ENCODE assay signal across 7 cellular contexts in genomic region chr17:40113961-40114272, GRCh38. TPM values are rescaled to one million over a fixed set of nuclear protein-coding genes. Genes with fewer than 3 reads are reported as not detected.
DNase-seq lines count a peak whose midpoint lies in the region; ATAC-seq and TF ChIP-seq lines count a peak whose summit lies in the region.

No MANE protein-coding gene starts in this region.

- no peaks in the 10 kb centered on the region for H3K27me3 Mint-ChIP-seq in activated B cell treated with CpG ODN at 0.5 μM for 24 hours
- H3K27me3 Mint-ChIP-seq in stimulated activated naive B cell treated with anti-CD40 and anti-IgM and Interleukin-4, amounts not matched to agents 10 μg/mL and 1 μg/mL and 100 μg/mL, for 72 hours, result no peaks in the 10 kb centered on the region

- H3K27ac ChIP-seq in HL-60 (replicated peaks), result peak overlapping the region; percentile 62
- H3K27ac ChIP-seq in iPS-18a (ENCODE audit: low read length), result peak overlapping the region; percentile 97

- ATAC-seq in activated B cell treated with CpG ODN at 0.5 μM for 24 hours (ENCODE audit: low read depth), result no peak
- no peak for ATAC-seq in stimulated activated naive B cell treated with anti-CD40 and anti-IgM and Interleukin-4, amounts not matched to agents 10 μg/mL and 1 μg/mL and 100 μg/mL, for 72 hours (replicated peaks)
- no peak for ATAC-seq in GM18502 (IDR thresholded peaks at IDR 0.05; ENCODE audit: poor library complexity, unreplicated experiment)
- ATAC-seq in HG02981 (IDR thresholded peaks at IDR 0.05; ENCODE audit: unreplicated experiment), result no peak

- H3K9me3 Mint-ChIP-seq in activated B cell treated with CpG ODN at 0.5 μM for 24 hours, result no peaks in the 10 kb centered on the region
- H3K9me3 Mint-ChIP-seq in stimulated activated naive B cell treated with anti-CD40 and anti-IgM and Interleukin-4, amounts not matched to agents 10 μg/mL and 1 μg/mL and 100 μg/mL, for 72 hours, result no peaks in the 10 kb centered on the region

- no peak for DNase-seq in HL-60 (ENCODE audit: low read depth in 1 of 2, low spot score in 1 of 2)
- no peak for DNase-seq in activated B cell treated with CpG ODN at 0.5 μM for 24 hours
- no peak for DNase-seq in stimulated activated naive B cell treated with anti-CD40 and anti-IgM and Interleukin-4, amounts not matched to agents 10 μg/mL and 1 μg/mL and 100 μg/mL, for 72 hours
- DNase-seq in amniotic stem cell (lab: John Stamatoyannopoulos, UW), result no peak

- H3K4me1 ChIP-seq in iPS-18a (ENCODE audit: control insufficient read depth, low read depth, low read length), result peaks cover 58% of the 10 kb centered on the region

- H3K36me3 Mint-ChIP-seq in activated B cell treated with CpG ODN at 0.5 μM for 24 hours (ENCODE audit: low read depth), result no peaks in the 10 kb centered on the region
- no peaks in the 10 kb centered on the region for H3K36me3 Mint-ChIP-seq in stimulated activated naive B cell treated with anti-CD40 and anti-IgM and Interleukin-4, amounts not matched to agents 10 μg/mL and 1 μg/mL and 100 μg/mL, for 72 hours

- peaks cover 49% of the 10 kb centered on the region for H3K4me1 Mint-ChIP-seq in activated B cell treated with CpG ODN at 0.5 μM for 24 hours
- peaks cover 33 to 46% of the 10 kb centered on the region in 2 donors for H3K4me1 Mint-ChIP-seq in stimulated activated naive B cell treated with anti-CD40 and anti-IgM and Interleukin-4, amounts not matched to agents 10 μg/mL and 1 μg/mL and 100 μg/mL, for 72 hours

- no peak for TF ChIP-seq CTCF in HL-60 (IDR thresholded peaks at IDR 0.05; ENCODE audit: insufficient read depth, low read length)
- no peak for TF ChIP-seq CTCF in activated B cell treated with CpG ODN at 0.5 μM for 24 hours (IDR thresholded peaks at IDR 0.05)

- no peak overlapping the region for H3K4me3 ChIP-seq in HL-60 (replicated peaks; ENCODE audit: insufficient read depth, low read length)
- H3K4me3 ChIP-seq in iPS-18a (ENCODE audit: low read length), result peak overlapping the region; percentile 55

- H3K36me3 ChIP-seq in iPS-18a (ENCODE audit: control insufficient read depth, low read depth, low read length), result no peaks in the 10 kb centered on the region

- CTCF ChIA-PET in activated B cell treated with CpG ODN at 0.5 μM for 24 hours (lab: Charles Lee), result interaction anchor here (0.9 to 6.8 kb wide), 19 partner anchors 9 to 241 kb away, joined by 3 to 116 read pairs (median 15); partner anchors contain the start of genes CASC3, MSL1, NR1D1 and THRA

- peak overlapping the region; percentile 82 for H3K9ac ChIP-seq in iPS-18a (ENCODE audit: low read length)

- no peaks in the 10 kb centered on the region for H3K9me3 ChIP-seq in iPS-18a (ENCODE audit: control insufficient read depth, low read depth, low read length)

- H3K27me3 ChIP-seq in HL-60 (ENCODE audit: insufficient read depth, poor library complexity, severe bottlenecking) (no peaks in the 10 kb centered on the region), iPS-18a (ENCODE audit: control insufficient read depth, insufficient read depth, low read length) (no peaks in the 10 kb centered on the region)

- H3K4me3 Mint-ChIP-seq in activated B cell treated with CpG ODN at 0.5 μM for 24 hours, result peak overlapping the region; percentile 89
- peak overlapping the region; percentile 78 to 86 for H3K4me3 Mint-ChIP-seq in stimulated activated naive B cell treated with anti-CD40 and anti-IgM and Interleukin-4, amounts not matched to agents 10 μg/mL and 1 μg/mL and 100 μg/mL, for 72 hours

- intact Hi-C loops in activated B cell treated with CpG ODN at 0.5 μM for 24 hours (cut with micrococcal nuclease), result loop anchor here (1.0 to 5.0 kb wide), 6 partner anchors 8 to 176 kb away; partner anchors contain the start of gene CASC3

- POLR2A ChIA-PET in activated B cell treated with CpG ODN at 0.5 μM for 24 hours (lab: Charles Lee), result interaction anchor here (0.7 to 5.9 kb wide), 16 partner anchors 9 to 1574 kb away, joined by 3 to 113 read pairs (median 8); partner anchors contain the start of genes CASC3, MED24, MSL1 and NR1D1

- peak overlapping the region; percentile 88 for H3K27ac Mint-ChIP-seq in activated B cell treated with CpG ODN at 0.5 μM for 24 hours
- H3K27ac Mint-ChIP-seq in stimulated activated naive B cell treated with anti-CD40 and anti-IgM and Interleukin-4, amounts not matched to agents 10 μg/mL and 1 μg/mL and 100 μg/mL, for 72 hours, result peak overlapping the region; percentile 43

RNA-seq across cellular contexts. Expression of gene MSL1, which starts 7.9 kb away (rescaled TPM):
- total RNA-seq in activated B cell treated with CpG ODN at 0.5 μM for 24 hours, result 84.5 and 101 TPM in 2 replicates

RNA-seq across cellular contexts. Expression of gene NR1D1, which starts 13.5 kb away (rescaled TPM):
- total RNA-seq in activated B cell treated with CpG ODN at 0.5 μM for 24 hours, result 5.5 and 6.1 TPM in 2 replicates

RNA-seq across cellular contexts. Expression of gene CASC3, which starts 26.4 kb away (rescaled TPM):
- total RNA-seq in activated B cell treated with CpG ODN at 0.5 μM for 24 hours, result 110 and 119 TPM in 2 replicates

RNA-seq across cellular contexts. Expression of gene THRA, which starts 51.2 kb away (rescaled TPM):
- 5.4 and 5.9 TPM in 2 replicates for total RNA-seq in activated B cell treated with CpG ODN at 0.5 μM for 24 hours

RNA-seq across cellular contexts. Expression of gene MED24, which starts 59.7 kb away (rescaled TPM):
- 110 and 127 TPM in 2 replicates for total RNA-seq in activated B cell treated with CpG ODN at 0.5 μM for 24 hours
